In the genomic region with DNA sequence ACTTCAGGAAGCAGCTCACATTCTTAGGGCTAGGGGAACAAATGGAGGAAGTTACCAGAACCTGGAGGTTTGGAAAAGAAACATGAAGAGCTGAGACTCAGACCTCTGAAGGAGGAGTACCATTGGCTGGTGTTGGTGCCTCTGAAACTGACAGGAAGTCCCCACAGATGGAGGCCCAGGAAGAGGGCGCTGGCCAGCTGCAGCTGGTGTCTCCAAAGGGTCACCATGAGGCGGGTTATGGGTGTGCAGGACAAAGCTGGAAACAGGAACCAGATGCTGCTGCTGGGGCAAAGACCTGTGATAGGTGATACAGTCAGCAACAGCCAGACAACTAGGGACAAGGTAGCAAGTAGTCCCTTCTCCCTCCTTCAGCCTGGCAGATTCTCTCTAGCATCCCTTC, we compare ENCODE assay signal across 20 cellular contexts.
A peak's percentile ranks its signal among the peaks of the same experiment; 100 is the strongest.
DNase-seq lines count a peak whose midpoint lies in the region; ATAC-seq and TF ChIP-seq lines count a peak whose summit lies in the region.
"Had no signal": no experiment of that assay in that cellular context is flagged by ENCODE, and none has a peak within 500 bp of the region (broad histone marks: within the 10 kb centered on the region; RNA-seq: fewer than 3 reads in every experiment).

No MANE protein-coding gene starts in this region.

- H3K4me2 ChIP-seq in neuronal stem cell (ENCODE audit: insufficient read depth, low read length, poor library complexity, severe bottlenecking) = no peak overlapping the region

- H3K36me3 ChIP-seq in neuronal stem cell (replicated peaks in 1 of 2; ENCODE audit: control insufficient read depth in 2 of 2, insufficient read depth in 2 of 2, low read length in 2 of 2) = no peaks in the 10 kb centered on the region
- H3K36me3 ChIP-seq: Peyer's patch had no signal

- H2AK5ac ChIP-seq in neuronal stem cell (ENCODE audit: low read depth, low read length) = no peak overlapping the region

- peak overlapping the region; percentile 29 for H3K27ac Mint-ChIP-seq in activated CD4-positive, alpha-beta T cell treated with anti-CD3 and anti-CD28 coated beads, Interleukin-2, amount 10 ng/mL, durations not matched to agents 7 days and 5 days
- H3K27ac Mint-ChIP-seq in activated CD4-positive, alpha-beta T cell treated with anti-CD3 and anti-CD28 coated beads, Interleukin-2, amount 10 ng/mL, durations not matched to agents 24 days and 14 days = no peak overlapping the region
- peak overlapping the region; percentile 97 for H3K27ac Mint-ChIP-seq in endothelial cell (ENCODE audit: unreplicated experiment)
- H3K27ac Mint-ChIP-seq: CD8-positive, alpha-beta T cell had no signal

- H3K18ac ChIP-seq in neuronal stem cell (ENCODE audit: low read length) = no peak overlapping the region

- H4K91ac ChIP-seq in neuronal stem cell (ENCODE audit: low read depth, low read length, poor library complexity) = no peak overlapping the region

- no peak overlapping the region for H3K4ac ChIP-seq in neuronal stem cell (ENCODE audit: low read length)

- POLR2A ChIA-PET in activated CD4-positive, alpha-beta T cell treated with anti-CD3 and anti-CD28 coated beads, Interleukin-2, amount 10 ng/mL, durations not matched to agents 7 days and 5 days (lab: Charles Lee) = no interaction called here

- ATAC-seq in GM21825 (IDR thresholded peaks at IDR 0.05; ENCODE audit: unreplicated experiment) = no peak
- ATAC-seq: CD8-positive, alpha-beta T cell; SK-N-SH treated with all-trans-retinoic acid at 6 μM for 48 hours had no signal

- peaks cover 0 to 3% of the 10 kb centered on the region in 2 donors for H3K4me1 ChIP-seq in neuronal stem cell (ENCODE audit: control insufficient read depth in 2 of 2, insufficient read depth in 1 of 2, low read depth in 1 of 2, low read length in 2 of 2)

- H3K9me3 ChIP-seq in neuronal stem cell (replicated peaks in 1 of 2; ENCODE audit: control insufficient read depth in 2 of 2, insufficient read depth in 1 of 2, low read depth in 1 of 2, low read length in 2 of 2) = no peaks in the 10 kb centered on the region
- H3K9me3 ChIP-seq: Peyer's patch had no signal

- WGBS in neuronal stem cell (ENCODE audit: extremely low coverage in 2 of 2, insufficient read length in 2 of 2, insufficient replicate concordance in 1 of 2), 2 donors = no CpG with 5 or more reads among the region's 2 CpGs

- DNase-seq in activated CD4-positive, alpha-beta T cell treated with anti-CD3 and anti-CD28 coated beads, Interleukin-2, amount 10 ng/mL, durations not matched to agents 7 days and 5 days = no peak
- no peak for DNase-seq in activated CD4-positive, alpha-beta T cell treated with anti-CD3 and anti-CD28 coated beads, Interleukin-2, amount 10 ng/mL, durations not matched to agents 24 days and 14 days
- peak; percentile 21 for DNase-seq in OCI-M1 (lab: John Stamatoyannopoulos, UW)
- DNase-seq in endothelial cell (ENCODE audit: low spot score) = peak; percentile 44
- DNase-seq in neuronal stem cell (ENCODE audit: low spot score) = no peak
- no peak for DNase-seq in glomerular visceral epithelial cell (ENCODE audit: extremely low spot score)
- DNase-seq in NCI-H526 treated with DMSO at 0.1 percent for 48 hours (lab: John Stamatoyannopoulos, UW) = no peak
- DNase-seq: 8988T; C1 segment of cervical spinal cord; CD8-positive, alpha-beta T cell; DND-41; H7; IMR-90; NCI-H1048; NCI-H1417 treated with DMSO at 0.1 percent for 48 hours; NCI-H187; NCI-H526; Peyer's patch had no signal

- no peak for TF ChIP-seq CTCF in endothelial cell (IDR thresholded peaks at IDR 0.05; ENCODE audit: unreplicated experiment)

- no peak overlapping the region for H2BK120ac ChIP-seq in neuronal stem cell (ENCODE audit: low read depth, low read length)

- no peaks in the 10 kb centered on the region for H3K4me1 Mint-ChIP-seq in activated CD4-positive, alpha-beta T cell treated with anti-CD3 and anti-CD28 coated beads, Interleukin-2, amount 10 ng/mL, durations not matched to agents 7 days and 5 days
- H3K4me1 Mint-ChIP-seq in activated CD4-positive, alpha-beta T cell treated with anti-CD3 and anti-CD28 coated beads, Interleukin-2, amount 10 ng/mL, durations not matched to agents 24 days and 14 days = no peaks in the 10 kb centered on the region
- peaks cover 18% of the 10 kb centered on the region for H3K4me1 Mint-ChIP-seq in endothelial cell (ENCODE audit: unreplicated experiment)

- peaks cover 7% of the 10 kb centered on the region for H3K27me3 Mint-ChIP-seq in activated CD4-positive, alpha-beta T cell treated with anti-CD3 and anti-CD28 coated beads, Interleukin-2, amount 10 ng/mL, durations not matched to agents 7 days and 5 days
- peaks cover 1% of the 10 kb centered on the region for H3K27me3 Mint-ChIP-seq in activated CD4-positive, alpha-beta T cell treated with anti-CD3 and anti-CD28 coated beads, Interleukin-2, amount 10 ng/mL, durations not matched to agents 24 days and 14 days
- H3K27me3 Mint-ChIP-seq in endothelial cell (ENCODE audit: unreplicated experiment) = peaks cover 3% of the 10 kb centered on the region

- H3K36me3 Mint-ChIP-seq in activated CD4-positive, alpha-beta T cell treated with anti-CD3 and anti-CD28 coated beads, Interleukin-2, amount 10 ng/mL, durations not matched to agents 7 days and 5 days (ENCODE audit: low read depth) = no peaks in the 10 kb centered on the region
- no peaks in the 10 kb centered on the region for H3K36me3 Mint-ChIP-seq in activated CD4-positive, alpha-beta T cell treated with anti-CD3 and anti-CD28 coated beads, Interleukin-2, amount 10 ng/mL, durations not matched to agents 24 days and 14 days (ENCODE audit: low read depth)
- peaks cover 4% of the 10 kb centered on the region for H3K36me3 Mint-ChIP-seq in endothelial cell (ENCODE audit: low read depth, unreplicated experiment)
- H3K36me3 Mint-ChIP-seq: CD8-positive, alpha-beta T cell had no signal

- no peak overlapping the region for H3K4me3 ChIP-seq in neuronal stem cell (ENCODE audit: low read length in 2 of 2)
- H3K4me3 ChIP-seq: Peyer's patch had no signal

- H2BK12ac ChIP-seq in neuronal stem cell (ENCODE audit: low read length) = no peak overlapping the region

- H3K14ac ChIP-seq in neuronal stem cell (ENCODE audit: low read length) = no peak overlapping the region

- H3K4me3 Mint-ChIP-seq in activated CD4-positive, alpha-beta T cell treated with anti-CD3 and anti-CD28 coated beads, Interleukin-2, amount 10 ng/mL, durations not matched to agents 7 days and 5 days = no peak overlapping the region
- no peak overlapping the region for H3K4me3 Mint-ChIP-seq in activated CD4-positive, alpha-beta T cell treated with anti-CD3 and anti-CD28 coated beads, Interleukin-2, amount 10 ng/mL, durations not matched to agents 24 days and 14 days
- H3K4me3 Mint-ChIP-seq in endothelial cell (ENCODE audit: unreplicated experiment) = no peak overlapping the region
- H3K4me3 Mint-ChIP-seq: CD8-positive, alpha-beta T cell had no signal

- no peak overlapping the region for H4K8ac ChIP-seq in neuronal stem cell (ENCODE audit: low read depth, low read length)

- no peaks in the 10 kb centered on the region for H3K9me3 Mint-ChIP-seq in activated CD4-positive, alpha-beta T cell treated with anti-CD3 and anti-CD28 coated beads, Interleukin-2, amount 10 ng/mL, durations not matched to agents 7 days and 5 days
- no peaks in the 10 kb centered on the region for H3K9me3 Mint-ChIP-seq in activated CD4-positive, alpha-beta T cell treated with anti-CD3 and anti-CD28 coated beads, Interleukin-2, amount 10 ng/mL, durations not matched to agents 24 days and 14 days
- no peaks in the 10 kb centered on the region for H3K9me3 Mint-ChIP-seq in endothelial cell (ENCODE audit: unreplicated experiment)
- H3K9me3 Mint-ChIP-seq: CD8-positive, alpha-beta T cell had no signal

- H3K23ac ChIP-seq in neuronal stem cell (ENCODE audit: low read depth, low read length, poor library complexity) = no peak overlapping the region

- no peaks in the 10 kb centered on the region for H3K27me3 ChIP-seq in neuronal stem cell (ENCODE audit: control insufficient read depth in 3 of 3, insufficient read depth in 3 of 3, low read depth in 1 of 3, low read length in 3 of 3)
- H3K27me3 ChIP-seq: Peyer's patch had no signal

- peak overlapping the region; percentile 40 for H2AFZ ChIP-seq in neuronal stem cell (ENCODE audit: low read length)

- H3K79me1 ChIP-seq in neuronal stem cell (ENCODE audit: low read depth, low read length) = no peaks in the 10 kb centered on the region

- H2BK15ac ChIP-seq in neuronal stem cell (ENCODE audit: low read length) = no peak overlapping the region

- CTCF ChIA-PET in activated CD4-positive, alpha-beta T cell treated with anti-CD3 and anti-CD28 coated beads, Interleukin-2, amount 10 ng/mL, durations not matched to agents 7 days and 5 days (lab: Charles Lee) = no interaction called here

- intact Hi-C loops in activated CD4-positive, alpha-beta T cell treated with anti-CD3 and anti-CD28 coated beads, Interleukin-2, amount 10 ng/mL, durations not matched to agents 24 days and 14 days (cut with micrococcal nuclease) = no loop called here

- H2BK5ac ChIP-seq in neuronal stem cell (ENCODE audit: low read length) = no peak overlapping the region

- no peak overlapping the region for H3K27ac ChIP-seq in neuronal stem cell (replicated peaks; ENCODE audit: low read length)
- H3K27ac ChIP-seq: Peyer's patch had no signal

- no peak overlapping the region for H3K9ac ChIP-seq in neuronal stem cell (ENCODE audit: low read depth, low read length, poor library complexity)

Comparison
In these comparisons a context has a peak if more than half of its experiments do, and no peak if none do; other contexts are left out.
1. DNase-seq: peak in OCI-M1 (single experiment) and endothelial cell (single experiment); none in activated CD4-positive, alpha-beta T cell treated with anti-CD3 and anti-CD28 coated beads, Interleukin-2, amount 10 ng/mL, durations not matched to agents 7 days and 5 days (single experiment), activated CD4-positive, alpha-beta T cell treated with anti-CD3 and anti-CD28 coated beads, Interleukin-2, amount 10 ng/mL, durations not matched to agents 24 days and 14 days (single experiment), neuronal stem cell (single experiment), glomerular visceral epithelial cell (single experiment) and NCI-H526 treated with DMSO at 0.1 percent for 48 hours (single experiment).